13 cellular contexts compared by ENCODE assay signal in the genomic region with DNA sequence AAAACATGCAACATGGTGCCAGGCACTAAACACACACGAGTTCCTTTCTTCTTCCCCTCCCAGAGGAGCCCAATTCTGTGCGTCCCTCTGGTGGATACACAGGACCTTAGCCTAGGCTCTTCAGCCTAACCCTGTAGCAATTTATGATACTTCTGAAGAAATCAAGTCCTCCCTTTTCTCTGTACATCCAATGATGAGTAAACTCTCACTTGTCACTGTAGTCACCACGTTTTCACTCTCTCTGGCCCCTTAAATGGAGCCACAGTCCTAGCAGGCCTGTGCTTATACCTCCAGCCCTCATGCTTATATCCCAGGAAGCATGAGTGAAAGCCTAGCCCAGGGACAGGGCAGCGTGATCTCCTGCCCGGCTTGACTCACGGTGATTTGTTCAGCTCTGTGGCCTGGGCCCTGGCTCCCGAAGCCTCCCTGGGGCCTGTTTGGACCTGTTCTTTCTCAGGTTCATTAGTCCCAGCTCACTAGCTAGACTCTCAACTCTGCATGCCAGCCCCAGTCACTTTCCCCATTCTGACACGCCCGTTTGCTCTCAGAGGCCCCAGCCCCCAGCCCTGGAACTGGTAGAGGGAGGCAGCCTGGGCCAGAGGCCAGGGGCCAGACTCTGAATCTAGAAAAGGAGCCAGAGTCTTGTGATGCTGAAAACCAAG. TPM values are rescaled to one million over a fixed set of nuclear protein-coding genes. Genes with fewer than 3 reads are reported as not detected.
A peak's percentile ranks its signal among the peaks of the same experiment; 100 is the strongest.
DNase-seq lines count a peak whose midpoint lies in the region; ATAC-seq, FAIRE-seq and TF ChIP-seq lines count a peak whose summit lies in the region.
"Had no signal": no experiment of that assay in that cellular context is flagged by ENCODE, and none has a peak within 500 bp of the region (broad histone marks: within the 10 kb centered on the region; RNA-seq: fewer than 3 reads in every experiment).

No MANE protein-coding gene starts in this region.

- no peak overlapping the region for H2AFZ ChIP-seq in GM12878 (ENCODE audit: control insufficient read depth, low read depth, low read length)

- intact Hi-C loops in GM12878 (cut with micrococcal nuclease; ENCODE audit: unreplicated experiment) = no loop called here
- intact Hi-C loops in CD4-positive, alpha-beta T cell (cut with DNase I, micrococcal nuclease) = no loop called here

- no peaks in the 10 kb centered on the region for H3K9me3 Mint-ChIP-seq in T-helper 2 cell treated with Interferon-gamma antibody and Interleukin-4, amounts not matched to agents 5 μg/mL and 100 μg/mL, for 36 hours
- H3K9me3 Mint-ChIP-seq in CD4-positive, alpha-beta T cell = no peaks in the 10 kb centered on the region
- H3K9me3 Mint-ChIP-seq: activated T-cell treated with anti-CD3 and anti-CD28 coated beads, Interleukin-2, amount 50 U/mL, for 4 hours had no signal

- H3K4me3 ChIP-seq in GM12878 (no peak overlapping the region), tibial nerve (no peak overlapping the region)
- H3K4me3 ChIP-seq: HAP-1, SJSA1 had no signal

- H3K9ac ChIP-seq in GM12878 (ENCODE audit: control insufficient read depth, insufficient read depth, low read length) = no peak overlapping the region

- no peak overlapping the region for H3K4me2 ChIP-seq in GM12878 (ENCODE audit: control insufficient read depth, insufficient read depth)

- TF ChIP-seq EP300 in GM12878 (IDR thresholded peaks at IDR 0.05; ENCODE audit: borderline replicate concordance in 1 of 2, control insufficient read depth in 1 of 2, low read depth in 2 of 2, low read length in 2 of 2) (no peak), tibial nerve (IDR thresholded peaks at IDR 0.05) (no peak)

- H3K36me3 Mint-ChIP-seq in T-helper 2 cell treated with Interferon-gamma antibody and Interleukin-4, amounts not matched to agents 5 μg/mL and 100 μg/mL, for 36 hours (ENCODE audit: low read depth) = peaks cover 5% of the 10 kb centered on the region
- no peaks in the 10 kb centered on the region for H3K36me3 Mint-ChIP-seq in CD4-positive, alpha-beta T cell (ENCODE audit: low read depth)

- CTCF ChIA-PET in GM12878 (lab: Yijun Ruan, JAX) = interaction anchor here (0.8 to 1.7 kb wide), 5 partner anchors 10 to 85 kb away, joined by 3 to 6 read pairs (median 3); no protein-coding TSS in a partner anchor
- CTCF ChIA-PET in CD4-positive, alpha-beta T cell (lab: Charles Lee) = no interaction called here

- peaks cover 2% of the 10 kb centered on the region for H3K27me3 Mint-ChIP-seq in T-helper 2 cell treated with Interferon-gamma antibody and Interleukin-4, amounts not matched to agents 5 μg/mL and 100 μg/mL, for 36 hours (ENCODE audit: low read depth)
- no peaks in the 10 kb centered on the region for H3K27me3 Mint-ChIP-seq in CD4-positive, alpha-beta T cell

- no peak for FAIRE-seq in GM12878 (lab: Jason Lieb, UNC)
- FAIRE-seq: GM12891 had no signal

- 41% methylated on average over 9 of the region's 9 CpGs for WGBS in GM12878 (ENCODE audit: insufficient coverage, insufficient replicate concordance, low lambda C conversion rate, missing lambda C conversion rate)
- 61% methylated on average over 9 of the region's 9 CpGs for WGBS in tibial nerve, 2 donors

- H3K27ac ChIP-seq in GM12878 (ENCODE audit: control insufficient read depth, insufficient read depth) = no peak overlapping the region
- peak overlapping the region; percentile 82 to 95 (median 90) for H3K27ac ChIP-seq in tibial nerve
- H3K27ac ChIP-seq in CD4-positive, alpha-beta T cell (ENCODE audit: low read depth, low read length) = no peak overlapping the region
- H3K27ac ChIP-seq: SJSA1 had no signal

- TF ChIP-seq POLR2A in GM12878 (IDR thresholded peaks at IDR 0.05; ENCODE audit: low read depth, low read length) (no peak), tibial nerve (IDR thresholded peaks at IDR 0.05) (no peak)

- H3K36me3 ChIP-seq in GM12878 (ENCODE audit: control insufficient read depth in 2 of 2, insufficient read depth in 2 of 2, low read length in 1 of 2) = no peaks in the 10 kb centered on the region
- H3K36me3 ChIP-seq in tibial nerve = no peaks in the 10 kb centered on the region
- H3K36me3 ChIP-seq: HAP-1, SJSA1 had no signal

- SMC1A ChIA-PET in GM12878 (lab: Charles Lee; ENCODE audit: uncharacterized antibody, unreplicated experiment) = interaction anchor here (0.8 to 1.2 kb wide), 3 partner anchors 19 to 211 kb away, joined by 3 to 6 read pairs (median 3); no protein-coding TSS in a partner anchor

- DNase-seq in T-helper 2 cell treated with Interferon-gamma antibody and Interleukin-4, amounts not matched to agents 5 μg/mL and 100 μg/mL, for 36 hours (ENCODE audit: low spot score) = no peak
- DNase-seq in T-helper 2 cell = no peak
- no peak for DNase-seq in GM12878 (ENCODE audit: low read depth, low spot score)
- peak; percentile 69 for DNase-seq in medulla oblongata (ENCODE audit: extremely low spot score)
- no peak for DNase-seq in tibial nerve (ENCODE audit: low spot score in 2 of 2)
- DNase-seq in CD4-positive, alpha-beta T cell = no peak
- DNase-seq in stimulated activated CD4-positive, alpha-beta T cell treated with anti-CD3 and anti-CD28 coated beads, Interleukin-4, amount 100 ng/mL, for 4 hours = no peak
- DNase-seq in activated CD4-positive, CD25-positive, alpha-beta regulatory T cell treated with anti-CD3 and anti-CD28 coated beads, Interleukin-2, amount 50 U/mL, for 72 hours = no peak
- DNase-seq: ACHN; activated T-cell treated with anti-CD3 and anti-CD28 coated beads, Interleukin-2, amount 50 U/mL, for 4 hours had no signal

- H3K4me3 Mint-ChIP-seq in T-helper 2 cell treated with Interferon-gamma antibody and Interleukin-4, amounts not matched to agents 5 μg/mL and 100 μg/mL, for 36 hours = no peak overlapping the region
- H3K4me3 Mint-ChIP-seq in CD4-positive, alpha-beta T cell = no peak overlapping the region
- H3K4me3 Mint-ChIP-seq: activated T-cell treated with anti-CD3 and anti-CD28 coated beads, Interleukin-2, amount 50 U/mL, for 4 hours had no signal

- ATAC-seq in GM12878 = peak; percentile 63
- no peak for ATAC-seq in CD4-positive, alpha-beta T cell (ENCODE audit: poor library complexity)
- ATAC-seq: activated T-cell treated with anti-CD3 and anti-CD28 coated beads, Interleukin-2, amount 50 U/mL, for 4 hours had no signal

- H4K20me1 ChIP-seq in GM12878 (ENCODE audit: control insufficient read depth, insufficient read depth) = no peaks in the 10 kb centered on the region

- in situ Hi-C loops in GM12878 (cut with MboI) = no loop called here

- peak overlapping the region; percentile 44 for H3K27ac Mint-ChIP-seq in T-helper 2 cell treated with Interferon-gamma antibody and Interleukin-4, amounts not matched to agents 5 μg/mL and 100 μg/mL, for 36 hours
- H3K27ac Mint-ChIP-seq in CD4-positive, alpha-beta T cell = no peak overlapping the region

- no peaks in the 10 kb centered on the region for H3K4me1 ChIP-seq in GM12878 (ENCODE audit: control insufficient read depth, insufficient read depth, low read length)
- peaks cover 5 to 56% (median 32%) of the 10 kb centered on the region in 4 donors for H3K4me1 ChIP-seq in tibial nerve
- H3K4me1 ChIP-seq: HAP-1 had no signal

- H3K4me1 Mint-ChIP-seq in T-helper 2 cell treated with Interferon-gamma antibody and Interleukin-4, amounts not matched to agents 5 μg/mL and 100 μg/mL, for 36 hours (ENCODE audit: low read depth) = peaks cover 14% of the 10 kb centered on the region
- no peaks in the 10 kb centered on the region for H3K4me1 Mint-ChIP-seq in CD4-positive, alpha-beta T cell (ENCODE audit: low read depth)

- H3K9me3 ChIP-seq in GM12878 (replicated peaks; ENCODE audit: control insufficient read depth, insufficient read depth, low read length) = no peaks in the 10 kb centered on the region; the same call in 2 of the 3 replicates
- H3K9me3 ChIP-seq in tibial nerve = no peaks in the 10 kb centered on the region
- H3K9me3 ChIP-seq in CD4-positive, alpha-beta T cell (ENCODE audit: control insufficient read depth, low read length) = no peaks in the 10 kb centered on the region
- H3K9me3 ChIP-seq: HAP-1, SJSA1 had no signal

- TF ChIP-seq RAD21 in GM12878 (IDR thresholded peaks at IDR 0.05; ENCODE audit: insufficient read depth, low read depth, low read length) = no peak

- H3K27me3 ChIP-seq in GM12878 (replicated peaks in 1 of 2; ENCODE audit: control insufficient read depth in 2 of 2, insufficient read depth in 2 of 2, low read length in 1 of 2) = no peaks in the 10 kb centered on the region
- no peaks in the 10 kb centered on the region for H3K27me3 ChIP-seq in tibial nerve
- no peaks in the 10 kb centered on the region for H3K27me3 ChIP-seq in CD4-positive, alpha-beta T cell (ENCODE audit: control insufficient read depth, insufficient read depth, low read length)
- H3K27me3 ChIP-seq: SJSA1 had no signal

- POLR2A ChIA-PET in GM12878 (lab: Charles Lee) = interaction anchor here (0.6 kb wide), 1 partner anchor 115 kb away, joined by 6 read pairs; no protein-coding TSS in a partner anchor
- POLR2A ChIA-PET in CD4-positive, alpha-beta T cell (lab: Charles Lee) = no interaction called here

- H3K79me2 ChIP-seq in GM12878 (ENCODE audit: control insufficient read depth, insufficient read depth, low read length) = no peaks in the 10 kb centered on the region

- BruUV-seq in GM12878 (replicated peaks; lab: Mats Ljungman, UMichigan) = no TSS peak

- no peak for TF ChIP-seq CTCF in GM12878 (IDR thresholded peaks at IDR 0.05 in 2 of 3, conservative IDR thresholded peaks at IDR 0.05 in 1 of 3; ENCODE audit: control insufficient read depth in 2 of 3, extremely low read depth in 1 of 3, insufficient read depth in 1 of 3, low read depth in 3 of 3, low read length in 3 of 3)
- TF ChIP-seq CTCF in tibial nerve (IDR thresholded peaks at IDR 0.05) = no peak
- no peak for TF ChIP-seq CTCF in CD4-positive, alpha-beta T cell (IDR thresholded peaks at IDR 0.05)

- RAD21 ChIA-PET in GM12878 (lab: Charles Lee; ENCODE audit: unreplicated experiment) = interaction anchor here (1.0 kb wide), 1 partner anchor 11 kb away, joined by 3 read pairs; no protein-coding TSS in a partner anchor

RNA-seq across cellular contexts. Expression of gene PLEKHG3, which starts 24.1 kb away (rescaled TPM):
- 0.44 and 0.88 TPM in 2 replicates for total RNA-seq in GM12878 (2013; cell fraction: nucleolus; rRNA removed)
- 0.05 TPM in 1 of 2 replicates, not detected in the other for total RNA-seq in GM12878 (2014; rRNA removed)
- not detected in 2 replicates for total RNA-seq in GM12878 (2014; rRNA removed; fragmentation: Illumina TruSeq; extraction: Trizol)
- total RNA-seq in GM12878 (2021) = 0.32 and 0.64 TPM in 2 replicates
- polyA plus RNA-seq in GM12878 (2011; ENCODE audit: low read depth) = not detected
- 0.37 and 0.73 TPM in 2 replicates for polyA plus RNA-seq in GM12878 (2011; rRNA removed)
- polyA plus RNA-seq in GM12878 (2011; cell fraction: cytosol; rRNA removed) = 0.65 and 0.66 TPM in 2 replicates
- 2.0 and 2.6 TPM in 2 replicates for polyA plus RNA-seq in GM12878 (2011; cell fraction: nucleus; rRNA removed)
- polyA plus RNA-seq in GM12878 (2012) = 0.15 TPM in 1 of 2 replicates, not detected in the other
- polyA plus RNA-seq in GM12878 (2014; fragmentation: Illumina TruSeq; extraction: Trizol) = 0.03 TPM in 1 of 2 replicates, not detected in the other
- not detected for polyA plus RNA-seq in GM12878 (2014; fragmentation: Nextera tagmentation; extraction: Ambion mirVana)
- polyA plus RNA-seq in GM12878 (2014; rRNA removed) = 0.05 and 0.06 TPM in 2 replicates
- polyA plus RNA-seq in GM12878 (2016; fragmentation: Nextera tagmentation; extraction: Ambion mirVana) = under 1 TPM in 1 of 2 experiments, not detected in 1; 0.07 TPM
- polyA minus RNA-seq in GM12878 (2011; rRNA and poly(A)+ RNA removed) = 1.4 and 1.6 TPM in 2 replicates
- 0.27 and 3.2 TPM in 2 replicates for polyA minus RNA-seq in GM12878 (2011; cell fraction: cytosol; rRNA and poly(A)+ RNA removed)
- 0.85 and 1.1 TPM in 2 replicates for polyA minus RNA-seq in GM12878 (2011; cell fraction: nucleus; rRNA and poly(A)+ RNA removed)
- total RNA-seq in tibial nerve = 10 to 100 TPM; 33.3 to 73.9 (median 63.1) TPM
- 10 to 100 TPM; 12.1 to 13.3 TPM for total RNA-seq in CD4-positive, alpha-beta T cell

Comparison
In these comparisons a context has a peak if more than half of its experiments do, and no peak if none do; other contexts are left out.
1. H3K27ac ChIP-seq: peak in tibial nerve (4 of 4); none in GM12878 (single experiment) and CD4-positive, alpha-beta T cell (single experiment).
2. RNA of gene PLEKHG3, which starts 24.1 kb away (total RNA-seq): 33.3 to 73.9 TPM in tibial nerve and 12.1 to 13.3 TPM in CD4-positive, alpha-beta T cell; 0.05 to 0.88 TPM in GM12878; every median in the first group is over 4 times any median in the second.